ENCODE assay signal across 1 cellular context in the genomic region with DNA sequence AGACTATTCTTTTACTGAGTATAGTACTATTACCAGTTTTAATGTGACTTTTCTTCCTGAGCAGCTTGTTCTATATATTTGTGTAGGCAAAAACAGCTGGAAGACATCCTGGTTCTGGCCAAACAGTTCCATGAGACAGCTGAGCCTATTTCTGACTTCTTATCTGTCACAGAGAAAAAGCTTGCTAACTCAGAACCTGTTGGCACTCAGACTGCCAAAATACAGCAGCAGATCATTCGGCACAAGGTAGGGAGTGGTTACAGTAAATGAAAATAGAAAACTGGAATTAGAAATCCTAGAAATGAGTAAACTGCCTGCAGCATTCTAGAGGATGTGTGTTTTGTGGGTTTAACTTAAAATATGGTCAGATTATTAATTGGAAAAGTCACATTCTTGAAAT.
TF ChIP-seq lines count a peak whose summit lies in the region.

No MANE protein-coding gene starts in this region.

TF ChIP-seq in IMR-90, 13 proteins besides CTCF, POLR2A, EP300 and RAD21 (continued from another document):
- no peak for TF ChIP-seq USF2 (IDR thresholded peaks at IDR 0.05; ENCODE audit: low read depth, low read length)
